9 cellular contexts compared by ENCODE assay signal in genomic region chr11:35013514-35014191, GRCh38.
DNase-seq lines count a peak whose midpoint lies in the region; ATAC-seq and TF ChIP-seq lines count a peak whose summit lies in the region.
"Had no signal": no experiment of that assay in that cellular context is flagged by ENCODE, and none has a peak within 500 bp of the region (broad histone marks: within the 10 kb centered on the region; RNA-seq: fewer than 3 reads in every experiment).

No MANE protein-coding gene starts in this region.

- no peaks in the 10 kb centered on the region for H3K27me3 Mint-ChIP-seq in IgD-negative memory B cell

- peak overlapping the region; percentile 28 to 91 (median 70) for H3K4me3 Mint-ChIP-seq in IgD-negative memory B cell

- TF ChIP-seq CTCF in cardiac fibroblast (IDR thresholded peaks at IDR 0.05; ENCODE audit: low read depth, low read length) = no peak

- H3K27ac Mint-ChIP-seq in IgD-negative memory B cell = peak overlapping the region; percentile 88 to 93 (median 92)

- no peaks in the 10 kb centered on the region for H3K9me3 Mint-ChIP-seq in IgD-negative memory B cell

- no peak overlapping the region for H3K4me3 ChIP-seq in cardiac fibroblast (replicated peaks in 1 of 2; ENCODE audit: low read depth in 2 of 2, low read length in 2 of 2)

- peaks cover 20 to 27% (median 24%) of the 10 kb centered on the region in 3 donors for H3K4me1 Mint-ChIP-seq in IgD-negative memory B cell

- H3K36me3 Mint-ChIP-seq in IgD-negative memory B cell = peaks cover 2% of the 10 kb centered on the region

- ATAC-seq in GM19452 (IDR thresholded peaks at IDR 0.05; ENCODE audit: unreplicated experiment) (peak; percentile 40), HG03025 (IDR thresholded peaks at IDR 0.05; ENCODE audit: low FRiP score, unreplicated experiment) (no peak), GM19397 (IDR thresholded peaks at IDR 0.05; ENCODE audit: unreplicated experiment) (no peak)

- peak; percentile 42 for DNase-seq in AG08395 (ENCODE audit: low spot score)
- DNase-seq in cardiac fibroblast (ENCODE audit: low read depth in 2 of 2) = peak; percentile 41 to 47
- no peak for DNase-seq in NCI-H226
- DNase-seq in NCI-H2029 (lab: John Stamatoyannopoulos, UW) = no peak
- DNase-seq: Caco-2 had no signal

Comparison
In these comparisons a context has a peak if more than half of its experiments do, and no peak if none do; other contexts are left out.
1. DNase-seq: peak in AG08395 (single experiment) and cardiac fibroblast (2 of 2); none in NCI-H226 (single experiment) and NCI-H2029 (single experiment).